Comparison of ENCODE assay signal across 9 cellular contexts in genomic region chrX:39477438-39478120, GRCh38.
DNase-seq lines count a peak whose midpoint lies in the region; ATAC-seq and TF ChIP-seq lines count a peak whose summit lies in the region.
"Had no signal": no experiment of that assay in that cellular context is flagged by ENCODE, and none has a peak within 500 bp of the region (broad histone marks: within the 10 kb centered on the region; RNA-seq: fewer than 3 reads in every experiment).

No MANE protein-coding gene starts in this region.

- H3K9me3 Mint-ChIP-seq in stimulated activated naive CD8-positive, alpha-beta T cell treated with anti-CD3 and anti-CD28 coated beads, Interleukin-15, amount 100 ng/mL, for 72 hours: no peaks in the 10 kb centered on the region

- H3K4me3 Mint-ChIP-seq in stimulated activated naive CD8-positive, alpha-beta T cell treated with anti-CD3 and anti-CD28 coated beads, Interleukin-15, amount 100 ng/mL, for 72 hours: peak overlapping the region in 1 of 2 donors; percentile 50

- H4K20me1 ChIP-seq in hepatocyte (ENCODE audit: insufficient read depth, poor library complexity, severe bottlenecking): no peaks in the 10 kb centered on the region

- H3K36me3 ChIP-seq in hepatocyte (replicated peaks; ENCODE audit: insufficient read depth, low read depth): no peaks in the 10 kb centered on the region
- H3K36me3 ChIP-seq: thoracic aorta had no signal

- no peaks in the 10 kb centered on the region for H3K9me3 ChIP-seq in hepatocyte (ENCODE audit: low read depth)
- H3K9me3 ChIP-seq: thoracic aorta had no signal

- H2AFZ ChIP-seq in hepatocyte: no peak overlapping the region

- no peak overlapping the region for H3K4me3 ChIP-seq in hepatocyte
- H3K4me3 ChIP-seq: thoracic aorta had no signal

- ATAC-seq in stimulated activated naive CD8-positive, alpha-beta T cell treated with anti-CD3 and anti-CD28 coated beads, Interleukin-15, amount 100 ng/mL, for 72 hours: peak; percentile 88
- ATAC-seq in HG03571 (IDR thresholded peaks at IDR 0.05; ENCODE audit: unreplicated experiment) (no peak), HG03432 (IDR thresholded peaks at IDR 0.05; ENCODE audit: unreplicated experiment) (no peak)

- DNase-seq in activated gamma-delta T cell treated with Interleukin-2 at 50 U/mL for 16 hours: peak; percentile 11
- no peak for DNase-seq in activated gamma-delta T cell (lab: John Stamatoyannopoulos, UW)
- DNase-seq in activated CD4-positive, alpha-beta T cell treated with anti-CD3 and anti-CD28 coated beads, Interleukin-2, amount 50 U/mL, for 1 hour: peak; percentile 16
- DNase-seq in hepatocyte (ENCODE audit: low spot score): peak; percentile 62
- peak in 1 of 2 donors; percentile 38 for DNase-seq in stimulated activated naive CD8-positive, alpha-beta T cell treated with anti-CD3 and anti-CD28 coated beads, Interleukin-15, amount 100 ng/mL, for 72 hours
- no peak for DNase-seq in dedifferentiated amniotic fluid mesenchymal stem cell (ENCODE audit: extremely low spot score)

- peak overlapping the region in 1 of 2 donors; percentile 92 for H3K27ac Mint-ChIP-seq in stimulated activated naive CD8-positive, alpha-beta T cell treated with anti-CD3 and anti-CD28 coated beads, Interleukin-15, amount 100 ng/mL, for 72 hours

- H3K4me2 ChIP-seq in hepatocyte: no peak overlapping the region

- no peaks in the 10 kb centered on the region for H3K27me3 Mint-ChIP-seq in stimulated activated naive CD8-positive, alpha-beta T cell treated with anti-CD3 and anti-CD28 coated beads, Interleukin-15, amount 100 ng/mL, for 72 hours

- TF ChIP-seq CTCF in hepatocyte (IDR thresholded peaks at IDR 0.05; ENCODE audit: poor library complexity): peak; percentile 33

- H3K9me2 ChIP-seq in hepatocyte (replicated peaks; ENCODE audit: insufficient read depth): no peaks in the 10 kb centered on the region

- H3K4me1 ChIP-seq in hepatocyte (ENCODE audit: insufficient read depth): peaks cover 25% of the 10 kb centered on the region

- peaks cover 44% of the 10 kb centered on the region for H3K4me1 Mint-ChIP-seq in stimulated activated naive CD8-positive, alpha-beta T cell treated with anti-CD3 and anti-CD28 coated beads, Interleukin-15, amount 100 ng/mL, for 72 hours

- peak overlapping the region; percentile 46 for H3K27ac ChIP-seq in hepatocyte
- H3K27ac ChIP-seq: thoracic aorta had no signal

- 58% methylated on average over 24 of the region's 24 CpGs for WGBS in hepatocyte (ENCODE audit: low lambda C conversion rate, missing lambda C conversion rate)

- H3K79me2 ChIP-seq in hepatocyte: no peaks in the 10 kb centered on the region

- H3K27me3 ChIP-seq in hepatocyte: no peaks in the 10 kb centered on the region

Comparison
In these comparisons a context has a peak if more than half of its experiments do, and no peak if none do; other contexts are left out.
1. DNase-seq: peak in activated gamma-delta T cell treated with Interleukin-2 at 50 U/mL for 16 hours (single experiment), activated CD4-positive, alpha-beta T cell treated with anti-CD3 and anti-CD28 coated beads, Interleukin-2, amount 50 U/mL, for 1 hour (single experiment) and hepatocyte (single experiment); none in activated gamma-delta T cell (single experiment) and dedifferentiated amniotic fluid mesenchymal stem cell (single experiment).